Comparison of ENCODE assay signal across 20 cellular contexts in the genomic region with DNA sequence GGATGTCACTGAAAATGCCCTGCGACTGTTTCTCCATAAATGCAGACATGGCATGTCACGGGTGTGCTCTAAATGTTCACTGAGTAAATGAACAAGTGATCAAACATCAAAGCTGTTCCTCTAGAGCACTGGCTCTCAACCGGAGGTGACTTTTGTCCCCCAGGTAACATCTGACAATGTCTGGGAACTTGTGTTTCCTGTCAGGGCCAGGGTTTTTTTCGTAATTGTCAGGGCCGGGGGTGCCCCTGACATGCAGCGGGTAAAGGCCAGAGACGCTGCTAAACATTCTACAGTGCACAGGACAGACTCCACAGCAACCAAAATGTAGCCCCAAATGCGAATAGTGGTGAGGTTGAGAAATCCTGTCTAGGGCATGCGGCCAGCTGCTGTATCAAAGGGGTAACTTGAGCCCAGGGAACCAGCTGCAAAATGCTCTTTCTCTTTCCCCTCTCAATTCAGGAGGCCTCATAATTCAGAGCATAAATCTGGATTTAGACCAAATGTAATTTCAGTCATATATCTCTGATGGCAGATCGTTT. TPM values are rescaled to one million over a fixed set of nuclear protein-coding genes. Genes with fewer than 3 reads are reported as not detected.
DNase-seq lines count a peak whose midpoint lies in the region; FAIRE-seq and TF ChIP-seq lines count a peak whose summit lies in the region.
"Had no signal": no experiment of that assay in that cellular context is flagged by ENCODE, and none has a peak within 500 bp of the region (broad histone marks: within the 10 kb centered on the region; RNA-seq: fewer than 3 reads in every experiment).

No MANE protein-coding gene starts in this region.

- in situ Hi-C loops in HAP-1 (cut with MboI; ENCODE audit: low sequenced_read_pairs) = loop anchor here (5.0 kb wide), 1 partner anchor 192 kb away; no protein-coding TSS in a partner anchor

- no peaks in the 10 kb centered on the region for H3K36me3 Mint-ChIP-seq in activated T-helper 2 cell treated with anti-CD3 and anti-CD28 coated beads, Interferon-gamma antibody, Interleukin-2, Interleukin-4, amounts not matched to agents 10 μg/mL and 5 μg/mL and 100 μg/mL, durations not matched to agents 14 hours and 24 hours and 36 hours (ENCODE audit: low read depth)

- H3K36me3 ChIP-seq in HAP-1 (replicated peaks) (no peaks in the 10 kb centered on the region), uterus (no peaks in the 10 kb centered on the region)
- H3K36me3 ChIP-seq: colonic mucosa had no signal

- H3K4me1 Mint-ChIP-seq in activated T-helper 2 cell treated with anti-CD3 and anti-CD28 coated beads, Interferon-gamma antibody, Interleukin-2, Interleukin-4, amounts not matched to agents 10 μg/mL and 5 μg/mL and 100 μg/mL, durations not matched to agents 14 hours and 24 hours and 36 hours (ENCODE audit: low read depth) = peaks cover 14% of the 10 kb centered on the region

- no peaks in the 10 kb centered on the region for H3K9me3 Mint-ChIP-seq in activated T-helper 2 cell treated with anti-CD3 and anti-CD28 coated beads, Interferon-gamma antibody, Interleukin-2, Interleukin-4, amounts not matched to agents 10 μg/mL and 5 μg/mL and 100 μg/mL, durations not matched to agents 14 hours and 24 hours and 36 hours
- H3K9me3 Mint-ChIP-seq: stimulated activated naive CD8-positive, alpha-beta T cell treated with anti-CD3 and anti-CD28 coated beads, Interleukin-15, Interleukin-2, amounts not matched to agents 100 ng/mL and 50 ng/mL, for 24 hours had no signal

- H3K27me3 Mint-ChIP-seq in activated T-helper 2 cell treated with anti-CD3 and anti-CD28 coated beads, Interferon-gamma antibody, Interleukin-2, Interleukin-4, amounts not matched to agents 10 μg/mL and 5 μg/mL and 100 μg/mL, durations not matched to agents 14 hours and 24 hours and 36 hours (ENCODE audit: low read depth) = no peaks in the 10 kb centered on the region
- H3K27me3 Mint-ChIP-seq: stimulated activated naive CD8-positive, alpha-beta T cell treated with anti-CD3 and anti-CD28 coated beads, Interleukin-15, Interleukin-2, amounts not matched to agents 100 ng/mL and 50 ng/mL, for 24 hours had no signal

- H3K27ac Mint-ChIP-seq in activated T-helper 2 cell treated with anti-CD3 and anti-CD28 coated beads, Interferon-gamma antibody, Interleukin-2, Interleukin-4, amounts not matched to agents 10 μg/mL and 5 μg/mL and 100 μg/mL, durations not matched to agents 14 hours and 24 hours and 36 hours = no peak overlapping the region
- H3K27ac Mint-ChIP-seq: stimulated activated naive CD8-positive, alpha-beta T cell treated with anti-CD3 and anti-CD28 coated beads, Interleukin-15, Interleukin-2, amounts not matched to agents 100 ng/mL and 50 ng/mL, for 24 hours had no signal

- H3K27ac ChIP-seq in uterus = no peak overlapping the region
- H3K27ac ChIP-seq: colonic mucosa had no signal

- H3K4me3 ChIP-seq in HAP-1 (no peak overlapping the region), uterus (no peak overlapping the region)
- H3K4me3 ChIP-seq: colonic mucosa had no signal

- TF ChIP-seq POLR2A in GM12891 (IDR thresholded peaks at IDR 0.05; ENCODE audit: low read depth, low read length) (no peak), uterus (IDR thresholded peaks at IDR 0.05) (no peak)

- FAIRE-seq in GM12891 (lab: Jason Lieb, UNC) = peak; percentile 55
- FAIRE-seq: H54, small intestine had no signal

- DNase-seq in NCI-H2107 treated with DMSO at 0.1 percent for 48 hours (lab: John Stamatoyannopoulos, UW; ENCODE audit: unreplicated experiment) = peak; percentile 20
- no peak for DNase-seq in NCI-H2107 (lab: John Stamatoyannopoulos, UW)
- DNase-seq in GM12891 (ENCODE audit: insufficient read length, low spot score) = no peak
- DNase-seq in activated T-helper 2 cell treated with anti-CD3 and anti-CD28 coated beads, Interferon-gamma antibody, Interleukin-2, Interleukin-4, amounts not matched to agents 10 μg/mL and 5 μg/mL and 100 μg/mL, durations not matched to agents 14 hours and 24 hours and 36 hours (ENCODE audit: low spot score) = no peak
- DNase-seq in myocyte (ENCODE audit: low read depth) = peak; percentile 69
- DNase-seq in HAP-1 (ENCODE audit: low spot score in 2 of 2) = no peak
- no peak for DNase-seq in uterus
- no peak for DNase-seq in cerebellar cortex (ENCODE audit: low spot score)
- DNase-seq: 8988T; activated CD8-positive, alpha-beta memory T cell treated with anti-CD3 and anti-CD28 coated beads, Interleukin-2, amount 50 U/mL, for 4 hours; colonic mucosa; Karpas-422; NCI-H2081; NCI-H82; SHP77 treated with DMSO at 0.1 percent for 48 hours; small intestine had no signal

- intact Hi-C loops in activated T-helper 2 cell treated with anti-CD3 and anti-CD28 coated beads, Interferon-gamma antibody, Interleukin-2, Interleukin-4, amounts not matched to agents 10 μg/mL and 5 μg/mL and 100 μg/mL, durations not matched to agents 14 hours and 24 hours and 36 hours (cut with micrococcal nuclease) = loop anchor here (5.0 kb wide), 1 partner anchor 112 kb away; no protein-coding TSS in a partner anchor
- intact Hi-C loops in uterus (cut with DNase I; ENCODE audit: low total_unique reads) = no loop called here

- H3K4me3 Mint-ChIP-seq in activated T-helper 2 cell treated with anti-CD3 and anti-CD28 coated beads, Interferon-gamma antibody, Interleukin-2, Interleukin-4, amounts not matched to agents 10 μg/mL and 5 μg/mL and 100 μg/mL, durations not matched to agents 14 hours and 24 hours and 36 hours (ENCODE audit: low read depth) = peak overlapping the region; percentile 45
- H3K4me3 Mint-ChIP-seq: stimulated activated naive CD8-positive, alpha-beta T cell treated with anti-CD3 and anti-CD28 coated beads, Interleukin-15, Interleukin-2, amounts not matched to agents 100 ng/mL and 50 ng/mL, for 24 hours had no signal

- H3K4me1 ChIP-seq in HAP-1 = peaks cover 4% of the 10 kb centered on the region
- no peaks in the 10 kb centered on the region for H3K4me1 ChIP-seq in uterus

- TF ChIP-seq CTCF in uterus (IDR thresholded peaks at IDR 0.05) = no peak

- H3K27me3 ChIP-seq in HAP-1 (ENCODE audit: low read depth) (no peaks in the 10 kb centered on the region), uterus (no peaks in the 10 kb centered on the region)
- H3K27me3 ChIP-seq: colonic mucosa had no signal

- H3K9me3 ChIP-seq in HAP-1 (no peaks in the 10 kb centered on the region), uterus (no peaks in the 10 kb centered on the region)
- H3K9me3 ChIP-seq: colonic mucosa had no signal

TF ChIP-seq in GM12891, 5 proteins besides CTCF, POLR2A, EP300 and RAD21:
- TF ChIP-seq TAF1 (IDR thresholded peaks at IDR 0.05; ENCODE audit: low read depth, low read length) (no peak), POU2F2 (IDR thresholded peaks at IDR 0.05; ENCODE audit: low read depth, low read length) (no peak), PAX5 (IDR thresholded peaks at IDR 0.05; ENCODE audit: insufficient read depth, low read length, severe bottlenecking) (no peak)
TF ChIP-seq in GM12891: peak in this region for 0.

RNA-seq across cellular contexts. Expression of a gene that starts 2.0 kb away (rescaled TPM):
- 8.5 TPM for polyA plus RNA-seq in GM12891 (2012; ENCODE audit: low read depth, missing spikeins)
- total RNA-seq in activated T-helper 2 cell treated with anti-CD3 and anti-CD28 coated beads, Interferon-gamma antibody, Interleukin-2, Interleukin-4, amounts not matched to agents 10 μg/mL and 5 μg/mL and 100 μg/mL, durations not matched to agents 14 hours and 24 hours and 36 hours = 4.4 and 5.0 TPM in 2 replicates
- total RNA-seq in myocyte (25.9 and 37.0 TPM in 2 replicates), uterus (10 to 100 TPM in 2 of 4 donors, 1 to 10 TPM in 2; 2.6 to 18.5 (median 10.3) TPM)
- polyA plus RNA-seq in myocyte (2012) = 17.1 TPM

RNA-seq across cellular contexts. Expression of a gene that starts 40.9 kb away (rescaled TPM):
- polyA plus RNA-seq in GM12891 (2012; ENCODE audit: low read depth, missing spikeins) = not detected
- not detected in 2 replicates for total RNA-seq in activated T-helper 2 cell treated with anti-CD3 and anti-CD28 coated beads, Interferon-gamma antibody, Interleukin-2, Interleukin-4, amounts not matched to agents 10 μg/mL and 5 μg/mL and 100 μg/mL, durations not matched to agents 14 hours and 24 hours and 36 hours
- total RNA-seq in myocyte = 0.05 TPM in 1 of 2 replicates, not detected in the other
- not detected for polyA plus RNA-seq in myocyte (2012)
- under 1 TPM in 1 of 4 donors, not detected in 3; 0.27 TPM for total RNA-seq in uterus
- total RNA-seq: colonic mucosa, fibroblast of lung, lung microvascular endothelial cell had no signal
- polyA plus RNA-seq: fibroblast of lung, small intestine had no signal

RNA-seq across cellular contexts. Expression of a gene that starts 56.1 kb away (rescaled TPM):
- 8.1 TPM for polyA plus RNA-seq in GM12891 (2012; ENCODE audit: low read depth, missing spikeins)
- total RNA-seq in activated T-helper 2 cell treated with anti-CD3 and anti-CD28 coated beads, Interferon-gamma antibody, Interleukin-2, Interleukin-4, amounts not matched to agents 10 μg/mL and 5 μg/mL and 100 μg/mL, durations not matched to agents 14 hours and 24 hours and 36 hours = 48.5 and 49.4 TPM in 2 replicates
- total RNA-seq in myocyte = 12.4 and 16.2 TPM in 2 replicates
- polyA plus RNA-seq in myocyte (2012) = 41.3 TPM
- total RNA-seq in uterus = 10 to 100 TPM in 1 of 4 donors, 1 to 10 TPM in 3; 4.1 to 19.4 (median 7.3) TPM

Comparison
In these comparisons a context has a peak if more than half of its experiments do, and no peak if none do; other contexts are left out.
1. DNase-seq: peak in NCI-H2107 treated with DMSO at 0.1 percent for 48 hours (single experiment) and myocyte (single experiment); none in NCI-H2107 (single experiment), GM12891 (single experiment), activated T-helper 2 cell treated with anti-CD3 and anti-CD28 coated beads, Interferon-gamma antibody, Interleukin-2, Interleukin-4, amounts not matched to agents 10 μg/mL and 5 μg/mL and 100 μg/mL, durations not matched to agents 14 hours and 24 hours and 36 hours (single experiment), HAP-1 (0 of 2), uterus (0 of 2) and cerebellar cortex (single experiment).